17 cellular contexts compared by ENCODE assay signal in genomic region chr4:154208424-154208823, GRCh38.
DNase-seq lines count a peak whose midpoint lies in the region; ATAC-seq and TF ChIP-seq lines count a peak whose summit lies in the region.
"Had no signal": no experiment of that assay in that cellular context is flagged by ENCODE, and none has a peak within 500 bp of the region (broad histone marks: within the 10 kb centered on the region; RNA-seq: fewer than 3 reads in every experiment).

No MANE protein-coding gene starts in this region.

- H3K4me1 Mint-ChIP-seq in nephron: peaks cover 15% of the 10 kb centered on the region
- no peaks in the 10 kb centered on the region for H3K4me1 Mint-ChIP-seq in naive thymus-derived CD8-positive, alpha-beta T cell

- H3K27me3 ChIP-seq in MG63 (no peaks in the 10 kb centered on the region), left ventricle myocardium inferior (ENCODE audit: low read depth) (no peaks in the 10 kb centered on the region)
- H3K27me3 ChIP-seq: BLaER1, sigmoid colon had no signal

- POLR2A ChIA-PET in naive thymus-derived CD8-positive, alpha-beta T cell (lab: Charles Lee): no interaction called here

- no peaks in the 10 kb centered on the region for H3K27me3 Mint-ChIP-seq in nephron (ENCODE audit: low read depth)
- H3K27me3 Mint-ChIP-seq in naive thymus-derived CD8-positive, alpha-beta T cell: peaks cover 2 to 27% (median 12%) of the 10 kb centered on the region in 5 donors

- H3K36me3 ChIP-seq in MG63: no peaks in the 10 kb centered on the region
- H3K36me3 ChIP-seq in left ventricle myocardium inferior: no peaks in the 10 kb centered on the region
- H3K36me3 ChIP-seq: BLaER1, sigmoid colon had no signal

- H3K9me3 ChIP-seq in MG63: no peaks in the 10 kb centered on the region
- peaks cover 5% of the 10 kb centered on the region for H3K9me3 ChIP-seq in left ventricle myocardium inferior (replicated peaks)
- H3K9me3 ChIP-seq: BLaER1, sigmoid colon had no signal

- H3K4me3 ChIP-seq in MG63 (no peak overlapping the region), epithelial cell of esophagus (ENCODE audit: low read length) (no peak overlapping the region), left ventricle myocardium inferior (no peak overlapping the region)
- H3K4me3 ChIP-seq: BLaER1, coronary artery, sigmoid colon had no signal

- H3K4me1 ChIP-seq in left ventricle myocardium inferior: no peaks in the 10 kb centered on the region
- H3K4me1 ChIP-seq: sigmoid colon had no signal

- no peaks in the 10 kb centered on the region for H3K9me3 Mint-ChIP-seq in nephron
- H3K9me3 Mint-ChIP-seq in naive thymus-derived CD8-positive, alpha-beta T cell: peaks cover 0 to 3% (median 0%) of the 10 kb centered on the region in 9 donors
- H3K9me3 Mint-ChIP-seq: activated naive CD4-positive, alpha-beta T cell treated with anti-CD3 and anti-CD28 coated beads for 36 hours had no signal

- no peak overlapping the region for H3K4me3 Mint-ChIP-seq in nephron
- H3K4me3 Mint-ChIP-seq in naive thymus-derived CD8-positive, alpha-beta T cell: no peak overlapping the region
- H3K4me3 Mint-ChIP-seq: activated naive CD4-positive, alpha-beta T cell treated with anti-CD3 and anti-CD28 coated beads for 36 hours had no signal

- H3K27ac ChIP-seq in left ventricle myocardium inferior (replicated peaks): no peak overlapping the region
- H3K27ac ChIP-seq: BLaER1, coronary artery, sigmoid colon had no signal

- H3K36me3 Mint-ChIP-seq in nephron (ENCODE audit: low read depth): no peaks in the 10 kb centered on the region
- no peaks in the 10 kb centered on the region for H3K36me3 Mint-ChIP-seq in naive thymus-derived CD8-positive, alpha-beta T cell

- TF ChIP-seq CTCF in epithelial cell of esophagus (IDR thresholded peaks at IDR 0.05; ENCODE audit: insufficient read depth, low read depth, low read length, missing control alignments) (no peak), nephron (IDR thresholded peaks at IDR 0.05; ENCODE audit: unreplicated experiment in 3 of 3) (no peak), left ventricle myocardium inferior (IDR thresholded peaks at IDR 0.05; ENCODE audit: borderline replicate concordance) (no peak)

- intact Hi-C loops in left ventricle myocardium inferior (cut with micrococcal nuclease): no loop called here

- no peak for ATAC-seq in naive thymus-derived CD8-positive, alpha-beta T cell
- ATAC-seq: Right ventricle myocardium inferior had no signal

- DNase-seq in H4 (ENCODE audit: low spot score) (peak; percentile 25), MG63 (peak; percentile 1), epithelial cell of esophagus (ENCODE audit: low read depth) (peak; percentile 24), SHP77 treated with DMSO at 0.1 percent for 48 hours (lab: John Stamatoyannopoulos, UW) (no peak), left ventricle myocardium inferior (no peak)
- DNase-seq in naive thymus-derived CD8-positive, alpha-beta T cell: no peak
- DNase-seq: activated naive CD4-positive, alpha-beta T cell treated with anti-CD3 and anti-CD28 coated beads for 36 hours; glutamatergic neuron; KG1; NCI-H1436; NK-92 treated with Interleukin-12 subunit alpha and Interleukin-12 subunit beta, amount 100 ng/mL, for 24 hours; sigmoid colon; stimulated activated CD4-positive, alpha-beta T cell treated with anti-CD3 and anti-CD28 coated beads, Interleukin-4, amount 100 ng/mL, for 24 hours had no signal

- peak overlapping the region in 2 of 3 experiments; percentile 34 to 65 for H3K27ac Mint-ChIP-seq in nephron
- H3K27ac Mint-ChIP-seq in naive thymus-derived CD8-positive, alpha-beta T cell: no peak overlapping the region
- H3K27ac Mint-ChIP-seq: activated naive CD4-positive, alpha-beta T cell treated with anti-CD3 and anti-CD28 coated beads for 36 hours had no signal

Comparison
In these comparisons a context has a peak if more than half of its experiments do, and no peak if none do; other contexts are left out.
1. DNase-seq: peak in H4 (single experiment), MG63 (single experiment) and epithelial cell of esophagus (single experiment); none in SHP77 treated with DMSO at 0.1 percent for 48 hours (single experiment), left ventricle myocardium inferior (single experiment) and naive thymus-derived CD8-positive, alpha-beta T cell (0 of 10).
2. H3K27ac Mint-ChIP-seq: peak in nephron (2 of 3); none in naive thymus-derived CD8-positive, alpha-beta T cell (0 of 10).